Comparison of ENCODE assay signal across 18 cellular contexts in genomic region chr9:35540315-35540714, GRCh38. TPM values are rescaled to one million over a fixed set of nuclear protein-coding genes. Genes with fewer than 3 reads are reported as not detected.
A peak's percentile ranks its signal among the peaks of the same experiment; 100 is the strongest.
DNase-seq lines count a peak whose midpoint lies in the region; ATAC-seq and TF ChIP-seq lines count a peak whose summit lies in the region.
"Had no signal": no experiment of that assay in that cellular context is flagged by ENCODE, and none has a peak within 500 bp of the region (broad histone marks: within the 10 kb centered on the region; RNA-seq: fewer than 3 reads in every experiment).

No MANE protein-coding gene starts in this region.

- 98 to 99% methylated on average over 2 of the region's 2 CpGs for WGBS in GM23248 (ENCODE audit: low coverage in 1 of 2, low lambda C conversion rate in 2 of 2, missing lambda C conversion rate in 2 of 2), 2 experiments

- H3K9ac ChIP-seq in GM23248 (no peak overlapping the region), stomach smooth muscle (ENCODE audit: low read length in 2 of 2) (no peak overlapping the region)

- H3K27ac ChIP-seq in GM23248, result peak overlapping the region; percentile 81
- peak overlapping the region; percentile 90 for H3K27ac ChIP-seq in stomach smooth muscle (ENCODE audit: low read length)
- H3K27ac ChIP-seq: C4-2B, SJSA1 had no signal

- H3K4me1 Mint-ChIP-seq in brain (peaks cover 77% of the 10 kb centered on the region), mesothelial cell of epicardium (peaks cover 33% of the 10 kb centered on the region), WTC11 (peaks cover 26% of the 10 kb centered on the region)
- H3K4me1 Mint-ChIP-seq: activated CD8-positive, alpha-beta memory T cell treated with anti-CD3 and anti-CD28 coated beads, Interleukin-2, amount 10 ng/mL, durations not matched to agents 7 days and 5 days; naive B cell had no signal

- peaks cover 6% of the 10 kb centered on the region for H3K27me3 Mint-ChIP-seq in brain
- no peaks in the 10 kb centered on the region for H3K27me3 Mint-ChIP-seq in mesothelial cell of epicardium (ENCODE audit: low read depth)
- no peaks in the 10 kb centered on the region for H3K27me3 Mint-ChIP-seq in WTC11 (ENCODE audit: low read depth)

- H3K36me3 Mint-ChIP-seq in brain (peaks cover 47% of the 10 kb centered on the region), mesothelial cell of epicardium (peaks cover 5% of the 10 kb centered on the region), WTC11 (no peaks in the 10 kb centered on the region)
- H3K36me3 Mint-ChIP-seq: activated CD8-positive, alpha-beta memory T cell treated with anti-CD3 and anti-CD28 coated beads, Interleukin-2, amount 10 ng/mL, durations not matched to agents 7 days and 5 days; naive B cell had no signal

- in situ Hi-C loops in GM23248 (cut with MboI), result no loop called here

- H3K4me3 ChIP-seq in GM23248, result peak overlapping the region; percentile 70
- peak overlapping the region in 1 of 2 donors; percentile 84 for H3K4me3 ChIP-seq in stomach smooth muscle (ENCODE audit: low read length in 2 of 2)
- H3K4me3 ChIP-seq: SJSA1 had no signal

- CTCF ChIA-PET in WTC11 (lab: Charles Lee), result interaction anchor here (3.8 kb wide), 1 partner anchor 13 kb away, joined by 39 read pairs; no protein-coding TSS in a partner anchor

- H3K9me2 ChIP-seq in GM23248 (ENCODE audit: insufficient read depth), result no peaks in the 10 kb centered on the region

- DNase-seq in GM23248, result no peak
- no peak for DNase-seq in mesothelial cell of epicardium (ENCODE audit: low spot score in 2 of 2, unreplicated experiment in 2 of 2)
- no peak for DNase-seq in foreskin melanocyte
- no peak for DNase-seq in WTC11 (ENCODE audit: low spot score)
- no peak for DNase-seq in NCI-H2029 (lab: John Stamatoyannopoulos, UW)
- DNase-seq: activated CD4-positive, CD25-positive, alpha-beta regulatory T cell treated with anti-CD3 and anti-CD28 coated beads, Interleukin-2, amount 50 U/mL, for 72 hours; activated CD8-positive, alpha-beta memory T cell treated with anti-CD3 and anti-CD28 coated beads, Interleukin-2, amount 10 ng/mL, durations not matched to agents 7 days and 5 days; activated effector memory CD4-positive, alpha-beta T cell treated with anti-CD3 and anti-CD28 coated beads, Interleukin-2, amount 50 U/mL, for 16 hours; erythroblast; H9; naive B cell; NCI-H1694; NCI-H446 had no signal

- ATAC-seq in HG02938 (IDR thresholded peaks at IDR 0.05; ENCODE audit: unreplicated experiment) (no peak), WTC11 (no peak)
- ATAC-seq: activated CD8-positive, alpha-beta memory T cell treated with anti-CD3 and anti-CD28 coated beads, Interleukin-2, amount 10 ng/mL, durations not matched to agents 7 days and 5 days had no signal

- H3K9me3 ChIP-seq in GM23248 (ENCODE audit: low read depth), result no peaks in the 10 kb centered on the region
- no peaks in the 10 kb centered on the region for H3K9me3 ChIP-seq in stomach smooth muscle (ENCODE audit: control insufficient read depth in 2 of 2, low read length in 2 of 2)
- H3K9me3 ChIP-seq: SJSA1 had no signal

- TF ChIP-seq CTCF in brain (conservative IDR thresholded peaks at IDR 0.05) (no peak), mesothelial cell of epicardium (IDR thresholded peaks at IDR 0.05; ENCODE audit: unreplicated experiment) (no peak), WTC11 (IDR thresholded peaks at IDR 0.05) (no peak)

- peak overlapping the region; percentile 74 for H3K4me2 ChIP-seq in GM23248 (ENCODE audit: unreplicated experiment)

- H2AFZ ChIP-seq in GM23248, result no peak overlapping the region

- H3K36me3 ChIP-seq in GM23248 (ENCODE audit: low read depth), result 0 out of 2 replicates have a peak, but pooled peaks cover 3% of the 10 kb centered on the region
- peaks cover 0 to 2% of the 10 kb centered on the region in 2 donors for H3K36me3 ChIP-seq in stomach smooth muscle (ENCODE audit: control insufficient read depth in 2 of 2, insufficient read depth in 2 of 2, low read length in 2 of 2)

- H3K9me3 Mint-ChIP-seq in brain, result peaks cover 0 to 5% (median 3%) of the 10 kb centered on the region in 5 experiments
- peaks cover 4% of the 10 kb centered on the region for H3K9me3 Mint-ChIP-seq in mesothelial cell of epicardium
- no peaks in the 10 kb centered on the region for H3K9me3 Mint-ChIP-seq in WTC11
- H3K9me3 Mint-ChIP-seq: H9, naive B cell had no signal

- peaks cover 67% of the 10 kb centered on the region for H3F3A ChIP-seq in GM23248 (ENCODE audit: insufficient read depth)

- H3K4me1 ChIP-seq in GM23248 (ENCODE audit: insufficient read depth) (peaks cover 59% of the 10 kb centered on the region), stomach smooth muscle (ENCODE audit: control insufficient read depth, insufficient read depth, low read length) (peaks cover 43% of the 10 kb centered on the region)

- H4K20me1 ChIP-seq in GM23248 (ENCODE audit: insufficient read depth), result 0 out of 2 replicates have a peak, but pooled peaks cover 5% of the 10 kb centered on the region

- peaks cover 100% of the 10 kb centered on the region for H3K79me2 ChIP-seq in GM23248 (ENCODE audit: insufficient read depth)

- H3K27ac Mint-ChIP-seq in brain, result peak overlapping the region in 4 of 5 experiments; percentile 3 to 99 (median 76)
- H3K27ac Mint-ChIP-seq in mesothelial cell of epicardium, result no peak overlapping the region
- no peak overlapping the region for H3K27ac Mint-ChIP-seq in WTC11
- H3K27ac Mint-ChIP-seq: activated CD8-positive, alpha-beta memory T cell treated with anti-CD3 and anti-CD28 coated beads, Interleukin-2, amount 10 ng/mL, durations not matched to agents 7 days and 5 days had no signal

- H3K4me3 Mint-ChIP-seq in brain, result peak overlapping the region; percentile 92 to 95 (median 93)
- H3K4me3 Mint-ChIP-seq in mesothelial cell of epicardium, result peak overlapping the region; percentile 1
- H3K4me3 Mint-ChIP-seq in WTC11, result no peak overlapping the region
- H3K4me3 Mint-ChIP-seq: activated CD8-positive, alpha-beta memory T cell treated with anti-CD3 and anti-CD28 coated beads, Interleukin-2, amount 10 ng/mL, durations not matched to agents 7 days and 5 days; H9; naive B cell had no signal

- H3K27me3 ChIP-seq in GM23248 (replicated peaks; ENCODE audit: insufficient read depth), result no peaks in the 10 kb centered on the region
- no peaks in the 10 kb centered on the region for H3K27me3 ChIP-seq in stomach smooth muscle (ENCODE audit: control insufficient read depth in 1 of 2, insufficient read depth in 2 of 2, low read length in 2 of 2)
- H3K27me3 ChIP-seq: SJSA1 had no signal

- POLR2A ChIA-PET in WTC11 (lab: Charles Lee), result interaction anchor here (1.3 kb wide), 1 partner anchor 10 kb away, joined by 3 read pairs; no protein-coding TSS in a partner anchor

TF ChIP-seq in WTC11, 78 proteins besides CTCF, POLR2A, EP300 and RAD21:
- no peak for TF ChIP-seq ZBTB21 (CRISPR knock-in tag; IDR thresholded peaks at IDR 0.05; ENCODE audit: borderline replicate concordance)
- TF ChIP-seq MYBL2 (CRISPR knock-in tag; IDR thresholded peaks at IDR 0.05), result no peak
- no peak for TF ChIP-seq ZNF263 (CRISPR knock-in tag; IDR thresholded peaks at IDR 0.05; ENCODE audit: low read depth)
- no peak for TF ChIP-seq CREM (CRISPR knock-in tag; IDR thresholded peaks at IDR 0.05)
- TF ChIP-seq RORB (CRISPR knock-in tag; IDR thresholded peaks at IDR 0.05), result no peak
- TF ChIP-seq MXD4 (CRISPR knock-in tag; IDR thresholded peaks at IDR 0.05; ENCODE audit: borderline replicate concordance), result no peak
- TF ChIP-seq RELA (CRISPR knock-in tag; IDR thresholded peaks at IDR 0.05; ENCODE audit: borderline replicate concordance), result no peak
- TF ChIP-seq NFE2L1 (CRISPR knock-in tag; IDR thresholded peaks at IDR 0.05), result no peak
- no peak for TF ChIP-seq ZNF219 (CRISPR knock-in tag; IDR thresholded peaks at IDR 0.05; ENCODE audit: borderline replicate concordance)
- TF ChIP-seq ZNF423 (CRISPR knock-in tag; IDR thresholded peaks at IDR 0.05), result no peak
- no peak for TF ChIP-seq TEAD4 (CRISPR knock-in tag; IDR thresholded peaks at IDR 0.05)
- no peak for TF ChIP-seq ZNF532 (CRISPR knock-in tag; IDR thresholded peaks at IDR 0.05; ENCODE audit: borderline replicate concordance)
- no peak for TF ChIP-seq ZNF121 (CRISPR knock-in tag; IDR thresholded peaks at IDR 0.05)
- TF ChIP-seq PRRX2 (CRISPR knock-in tag; IDR thresholded peaks at IDR 0.05), result no peak

RNA-seq across cellular contexts. Expression of gene RUSC2, which starts 50.4 kb away (rescaled TPM):
- 74.0 and 78.4 TPM in 2 replicates for total RNA-seq in GM23248 (2014; rRNA removed; shearing (Covaris generic))
- polyA plus RNA-seq in GM23248 (2016; fragmentation: Nextera tagmentation; extraction: Ambion mirVana), result 31.7 and 34.0 TPM in 2 replicates
- polyA plus RNA-seq in brain (ENCODE audit: insufficient read depth, low read depth, low replicate concordance), result 45.0 TPM
- 33.5 to 36.1 TPM (median 34.5 TPM) in 3 replicates for total RNA-seq in mesothelial cell of epicardium
- 7.3 to 9.4 TPM (median 8.7 TPM) in 3 replicates for total RNA-seq in WTC11 (2021)

Comparison
In these comparisons a context has a peak if more than half of its experiments do, and no peak if none do; other contexts are left out.
1. H3K27ac Mint-ChIP-seq: peak in brain (4 of 5); none in mesothelial cell of epicardium (single experiment) and WTC11 (single experiment).